8 cellular contexts compared by ENCODE assay signal in genomic region chr13:49935171-49936084, GRCh38. TPM values are rescaled to one million over a fixed set of nuclear protein-coding genes. Genes with fewer than 3 reads are reported as not detected.
DNase-seq lines count a peak whose midpoint lies in the region; ATAC-seq and TF ChIP-seq lines count a peak whose summit lies in the region.

No MANE protein-coding gene starts in this region.

- H3K27ac ChIP-seq in GM23338 (ENCODE audit: low read depth) (no peak overlapping the region), KMS-11 (no peak overlapping the region)

- no peaks in the 10 kb centered on the region for H3K9me3 Mint-ChIP-seq in GM23338

- no peaks in the 10 kb centered on the region for H3K4me1 ChIP-seq in GM23338 (ENCODE audit: insufficient read depth)
- peaks cover 8% of the 10 kb centered on the region for H3K4me1 ChIP-seq in KMS-11 (ENCODE audit: low read depth, poor library complexity, severe bottlenecking)

- peak overlapping the region; percentile 51; the same call in 1 of the 2 replicates for H3K9ac ChIP-seq in KMS-11

- H2AFZ ChIP-seq in GM23338 (peak overlapping the region; percentile 99), KMS-11 (ENCODE audit: low read depth) (peak overlapping the region; percentile 64)

- H3K36me3 Mint-ChIP-seq in GM23338 (ENCODE audit: low read depth): no peaks in the 10 kb centered on the region; the same call in 2 of the 3 replicates

- H3K4me2 ChIP-seq in GM23338: peak overlapping the region; percentile 86
- peak overlapping the region; percentile 60 for H3K4me2 ChIP-seq in KMS-11

- H3F3A ChIP-seq in GM23338 (replicated peaks; ENCODE audit: low read depth): no peaks in the 10 kb centered on the region

- no peaks in the 10 kb centered on the region for H3K79me2 ChIP-seq in GM23338 (replicated peaks; ENCODE audit: insufficient read depth)
- no peaks in the 10 kb centered on the region for H3K79me2 ChIP-seq in KMS-11 (ENCODE audit: insufficient read depth, low read depth)

- H3K4me3 ChIP-seq in GM23338 (peak overlapping the region; percentile 85), KMS-11 (IDR thresholded peaks at IDR 0.05; ENCODE audit: insufficient read depth, low read depth, low read length) (no peak overlapping the region)

- H4K20me1 ChIP-seq in GM23338 (replicated peaks; ENCODE audit: insufficient read depth): no peaks in the 10 kb centered on the region
- no peaks in the 10 kb centered on the region for H4K20me1 ChIP-seq in KMS-11 (ENCODE audit: insufficient read depth)

- H3K27ac Mint-ChIP-seq in GM23338: no peak overlapping the region

- H3K4me1 Mint-ChIP-seq in GM23338: peaks cover 4% of the 10 kb centered on the region; the same call in 1 of the 3 replicates

- peak; percentile 38 for DNase-seq in GM10266 (ENCODE audit: extremely low spot score)
- DNase-seq in GM23338 (ENCODE audit: low spot score): peak; percentile 68
- peak; percentile 52 for DNase-seq in activated CD4-positive, CD25-positive, alpha-beta regulatory T cell treated with anti-CD3 and anti-CD28 coated beads, Interleukin-2, amount 50 U/mL, for 72 hours
- peak; percentile 20 for DNase-seq in effector CD8-positive, alpha-beta T cell (lab: John Stamatoyannopoulos, UW)
- DNase-seq in medulla oblongata (ENCODE audit: extremely low spot score): peak; percentile 41
- DNase-seq in stimulated activated CD8-positive, alpha-beta memory T cell treated with anti-CD3 and anti-CD28 coated beads, Interleukin-15, amount 100 ng/mL, for 4 hours (ENCODE audit: low read depth in 2 of 2): peak; percentile 1 to 6
- DNase-seq in ecto neural progenitor cell (ENCODE audit: low spot score): no peak

- H3K27me3 Mint-ChIP-seq in GM23338 (ENCODE audit: insufficient read depth, low read depth, poor library complexity): peaks cover 14% of the 10 kb centered on the region

- H3K36me3 ChIP-seq in GM23338 (ENCODE audit: insufficient read depth) (no peaks in the 10 kb centered on the region), KMS-11 (ENCODE audit: insufficient read depth) (no peaks in the 10 kb centered on the region)

- no peak for TF ChIP-seq CTCF in GM10266 (IDR thresholded peaks at IDR 0.05; ENCODE audit: control insufficient read depth, insufficient read depth, low read depth, missing control alignments)
- TF ChIP-seq CTCF in GM23338 (conservative IDR thresholded peaks at IDR 0.05; ENCODE audit: low read depth in 2 of 2): no peak
- no peak for TF ChIP-seq CTCF in KMS-11 (conservative IDR thresholded peaks at IDR 0.05; ENCODE audit: low read depth, low read length)

- H3K9me2 ChIP-seq in GM23338 (ENCODE audit: insufficient read depth): no peaks in the 10 kb centered on the region

- peak overlapping the region; percentile 85 for H3K4me3 Mint-ChIP-seq in GM23338

- H3K27me3 ChIP-seq in GM23338 (ENCODE audit: insufficient read depth): peaks cover 11% of the 10 kb centered on the region
- H3K27me3 ChIP-seq in KMS-11 (ENCODE audit: insufficient read depth, low read depth): no peaks in the 10 kb centered on the region

- ATAC-seq in GM23338: peak; percentile 42

TF ChIP-seq in GM23338, 12 proteins besides CTCF, POLR2A, EP300 and RAD21 (continues in another document):
- TF ChIP-seq NANOG (IDR thresholded peaks at IDR 0.05; ENCODE audit: borderline replicate concordance): no peak
- TF ChIP-seq, protein P1, sequence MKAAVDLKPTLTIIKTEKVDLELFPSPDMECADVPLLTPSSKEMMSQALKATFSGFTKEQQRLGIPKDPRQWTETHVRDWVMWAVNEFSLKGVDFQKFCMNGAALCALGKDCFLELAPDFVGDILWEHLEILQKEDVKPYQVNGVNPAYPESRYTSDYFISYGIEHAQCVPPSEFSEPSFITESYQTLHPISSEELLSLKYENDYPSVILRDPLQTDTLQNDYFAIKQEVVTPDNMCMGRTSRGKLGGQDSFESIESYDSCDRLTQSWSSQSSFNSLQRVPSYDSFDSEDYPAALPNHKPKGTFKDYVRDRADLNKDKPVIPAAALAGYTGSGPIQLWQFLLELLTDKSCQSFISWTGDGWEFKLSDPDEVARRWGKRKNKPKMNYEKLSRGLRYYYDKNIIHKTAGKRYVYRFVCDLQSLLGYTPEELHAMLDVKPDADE (IDR thresholded peaks at IDR 0.05): no peak
- TF ChIP-seq ZNF114 (CRISPR knock-in tag; IDR thresholded peaks at IDR 0.05): no peak
- TF ChIP-seq STAT1 (IDR thresholded peaks at IDR 0.05; ENCODE audit: unreplicated experiment): no peak
- TF ChIP-seq POLR2AphosphoS5 (IDR thresholded peaks at IDR 0.05; ENCODE audit: low read depth): no peak
- no peak for TF ChIP-seq EZH2 (IDR thresholded peaks at IDR 0.05; ENCODE audit: low read depth, unreplicated experiment)
- TF ChIP-seq ZNF462 (CRISPR knock-in tag; IDR thresholded peaks at IDR 0.05): no peak
- no peak for TF ChIP-seq JUNB (IDR thresholded peaks at IDR 0.05; ENCODE audit: unreplicated experiment)

RNA-seq across cellular contexts. Expression of gene SPRYD7, which starts 0.7 kb away (rescaled TPM):
- total RNA-seq in GM23338 (2014; rRNA removed; shearing (Covaris generic)): 2.0 and 2.9 TPM in 2 replicates
- 6.6 and 7.4 TPM in 2 replicates for polyA plus RNA-seq in GM23338 (2016; fragmentation: Nextera tagmentation; extraction: Ambion mirVana)
